1 cellular context compared by ENCODE assay signal in genomic region chr3:50274371-50275104, GRCh38.
TF ChIP-seq lines count a peak whose summit lies in the region.

No MANE protein-coding gene starts in this region.

TF ChIP-seq in GM12878, 131 proteins besides CTCF, POLR2A, EP300 and RAD21:
- TF ChIP-seq EGR1 (IDR thresholded peaks at IDR 0.05; ENCODE audit: borderline replicate concordance in 1 of 2, low read depth in 2 of 2, low read length in 2 of 2) (peak in 1 of 2 experiments; percentile 78; a peak in 2 of 3 replicates), IKZF2 (IDR thresholded peaks at IDR 0.05) (peak in 1 of 2 experiments; percentile 31; a peak in 1 of 4 replicates), ATF7 (IDR thresholded peaks at IDR 0.05; ENCODE audit: low read depth) (peak; percentile 77), YY1 (IDR thresholded peaks at IDR 0.05; ENCODE audit: low read depth, low read length) (peak; percentile 19; the same call in 1 of the 2 replicates), PKNOX1 (IDR thresholded peaks at IDR 0.05) (peak; percentile 34), MAX (IDR thresholded peaks at IDR 0.05; ENCODE audit: low read depth, low read length) (no peak), SMC3 (IDR thresholded peaks at IDR 0.05; ENCODE audit: borderline replicate concordance, low read length) (peak; percentile 42; the same call in 1 of the 2 replicates), CREB1 (IDR thresholded peaks at IDR 0.05; ENCODE audit: low read depth) (peak; percentile 40; the same call in 1 of the 2 replicates), TBL1XR1 (IDR thresholded peaks at IDR 0.05; ENCODE audit: low read depth, low read length) (no peak), RB1 (IDR thresholded peaks at IDR 0.05; ENCODE audit: borderline replicate concordance) (no peak)
